Comparison of ENCODE assay signal across 25 cellular contexts in the genomic region with DNA sequence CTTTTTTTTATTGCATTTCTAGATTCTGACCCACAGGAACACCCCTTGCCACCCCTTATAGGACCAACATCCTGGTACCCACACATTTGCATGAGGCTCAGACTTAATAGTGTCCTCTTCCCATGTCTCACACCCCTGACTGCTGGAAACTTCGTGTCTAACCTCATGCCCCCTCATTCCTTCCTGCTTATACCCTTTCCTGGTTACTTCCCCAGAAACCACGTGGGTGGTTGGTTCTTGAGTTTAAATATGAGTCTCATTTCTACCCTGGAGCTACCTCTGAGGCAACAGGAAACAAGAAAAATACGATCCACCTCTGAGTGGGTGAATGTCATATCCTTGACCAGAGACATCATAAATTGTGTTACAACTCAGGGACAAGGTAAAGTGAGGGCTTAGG. TPM values are rescaled to one million over a fixed set of nuclear protein-coding genes. Genes with fewer than 3 reads are reported as not detected.
DNase-seq lines count a peak whose midpoint lies in the region; ATAC-seq and TF ChIP-seq lines count a peak whose summit lies in the region.
"Had no signal": no experiment of that assay in that cellular context is flagged by ENCODE, and none has a peak within 500 bp of the region (broad histone marks: within the 10 kb centered on the region; RNA-seq: fewer than 3 reads in every experiment).

No MANE protein-coding gene starts in this region.

- H2AFZ ChIP-seq in IMR-90 (replicated peaks; ENCODE audit: low read length, poor library complexity): no peak overlapping the region
- H2AFZ ChIP-seq: PC-9 had no signal

- no peak overlapping the region; the same call in 1 of the 2 replicates for H3K4ac ChIP-seq in IMR-90 (ENCODE audit: low read depth, low read length)

- peaks cover 2% of the 10 kb centered on the region for H3K36me3 Mint-ChIP-seq in activated CD4-positive, alpha-beta T cell treated with anti-CD3 and anti-CD28 coated beads, Interleukin-2, amount 10 ng/mL, durations not matched to agents 24 days and 14 days (ENCODE audit: low read depth)
- peaks cover 4% of the 10 kb centered on the region for H3K36me3 Mint-ChIP-seq in activated naive CD8-positive, alpha-beta T cell treated with anti-CD3 and anti-CD28 coated beads, Interleukin-2, amount 10 ng/mL, durations not matched to agents 7 days and 5 days
- H3K36me3 Mint-ChIP-seq: brain had no signal

- H4K20me1 ChIP-seq in IMR-90 (ENCODE audit: insufficient read depth, low read length): no peaks in the 10 kb centered on the region

- no peak overlapping the region for H2AK5ac ChIP-seq in IMR-90 (ENCODE audit: low read depth, low read length)

- no peak for TF ChIP-seq POLR2A in IMR-90 (IDR thresholded peaks at IDR 0.05; ENCODE audit: low read depth, low read length)

- no peak overlapping the region; the same call in 1 of the 2 replicates for H2BK120ac ChIP-seq in IMR-90 (ENCODE audit: low read depth, low read length)

- H2BK15ac ChIP-seq in IMR-90 (ENCODE audit: low read depth, low read length): peak overlapping the region; percentile 18; the same call in 2 of the 3 replicates

- H2BK20ac ChIP-seq in IMR-90 (ENCODE audit: low read depth, low read length): peak overlapping the region; percentile 57; the same call in 1 of the 2 replicates

- 0 out of 2 replicates have a peak overlapping the region, but pooled peaks have one; percentile 35 for H3K23ac ChIP-seq in IMR-90 (ENCODE audit: low read depth, low read length)

- no peak overlapping the region for H3K4me3 ChIP-seq in IMR-90 (ENCODE audit: insufficient read depth, low read depth, low read length)
- H3K4me3 ChIP-seq: A549, HAP-1, PC-9, SJSA1, skin epidermis had no signal

- intact Hi-C loops in activated CD4-positive, alpha-beta T cell treated with anti-CD3 and anti-CD28 coated beads, Interleukin-2, amount 10 ng/mL, durations not matched to agents 24 days and 14 days (cut with micrococcal nuclease): loop anchor here (1.0 to 5.0 kb wide), 6 partner anchors 8 to 365 kb away; no protein-coding TSS in a partner anchor
- intact Hi-C loops in IMR-90 (cut with micrococcal nuclease): no loop called here

- H3K79me1 ChIP-seq in IMR-90 (ENCODE audit: low read depth in 1 of 2, low read length in 2 of 2): no peaks in the 10 kb centered on the region

- H3K9me3 Mint-ChIP-seq in activated CD4-positive, alpha-beta T cell treated with anti-CD3 and anti-CD28 coated beads, Interleukin-2, amount 10 ng/mL, durations not matched to agents 24 days and 14 days: peaks cover 15% of the 10 kb centered on the region
- peaks cover 3% of the 10 kb centered on the region for H3K9me3 Mint-ChIP-seq in activated naive CD8-positive, alpha-beta T cell treated with anti-CD3 and anti-CD28 coated beads, Interleukin-2, amount 10 ng/mL, durations not matched to agents 7 days and 5 days

- H3K9me3 ChIP-seq in IMR-90 (ENCODE audit: control insufficient read depth, insufficient read depth, low read length): no peaks in the 10 kb centered on the region
- H3K9me3 ChIP-seq: A549, SJSA1 had no signal

- H3K4me1 ChIP-seq in IMR-90 (ENCODE audit: control insufficient read depth, insufficient read depth, low read length): peaks cover 9% of the 10 kb centered on the region
- H3K4me1 ChIP-seq: A549, SJSA1 had no signal

- peak overlapping the region; percentile 89 for H3K27ac Mint-ChIP-seq in activated CD4-positive, alpha-beta T cell treated with anti-CD3 and anti-CD28 coated beads, Interleukin-2, amount 10 ng/mL, durations not matched to agents 24 days and 14 days
- peak overlapping the region; percentile 86 for H3K27ac Mint-ChIP-seq in activated naive CD8-positive, alpha-beta T cell treated with anti-CD3 and anti-CD28 coated beads, Interleukin-2, amount 10 ng/mL, durations not matched to agents 7 days and 5 days
- H3K27ac Mint-ChIP-seq: brain, type B pancreatic cell had no signal

- H4K5ac ChIP-seq in IMR-90 (ENCODE audit: low read depth, low read length): no peak overlapping the region

- no peak overlapping the region for H4K91ac ChIP-seq in IMR-90 (ENCODE audit: insufficient read depth, low read depth, low read length)

- H2AK9ac ChIP-seq in IMR-90 (replicated peaks; ENCODE audit: low read depth, low read length, poor library complexity): peak overlapping the region; percentile 71

- peak; percentile 69 for DNase-seq in activated CD4-positive, alpha-beta T cell treated with anti-CD3 and anti-CD28 coated beads, Interleukin-2, amount 10 ng/mL, durations not matched to agents 24 days and 14 days
- no peak for DNase-seq in activated CD4-positive, alpha-beta T cell treated with anti-CD3 and anti-CD28 coated beads for 1 hour
- DNase-seq in IMR-90 (peak; percentile 58), renal cortical epithelial cell (ENCODE audit: low read depth) (peak; percentile 36), HT-29 (ENCODE audit: low spot score) (no peak)
- DNase-seq in activated naive CD8-positive, alpha-beta T cell treated with anti-CD3 and anti-CD28 coated beads, Interleukin-2, amount 10 ng/mL, durations not matched to agents 7 days and 5 days: no peak
- DNase-seq: activated effector memory CD4-positive, alpha-beta T cell treated with anti-CD3 and anti-CD28 coated beads, Interleukin-2, amount 50 U/mL, for 16 hours; dermis blood vessel endothelial cell; Karpas-422; NCI-H1417; NCI-H774; PC-9; posterior cingulate gyrus had no signal

- CTCF ChIA-PET in IMR-90 (lab: Yijun Ruan, JAX): interaction anchor here (0.7 to 0.9 kb wide), 2 partner anchors 8 to 308 kb away, joined by 3 read pairs; no protein-coding TSS in a partner anchor

- no TSS peak for BruUV-seq in IMR-90 (replicated peaks; lab: Mats Ljungman, UMichigan)

- no peak for TF ChIP-seq CTCF in IMR-90 (conservative IDR thresholded peaks at IDR 0.05; ENCODE audit: low read depth, low read length)

- H3K14ac ChIP-seq in IMR-90 (replicated peaks; ENCODE audit: low read depth, low read length): peak overlapping the region; percentile 76; the same call in 1 of the 2 replicates

- POLR2A ChIA-PET in IMR-90 (lab: Charles Lee; ENCODE audit: unreplicated experiment): interaction anchor here (0.7 kb wide), 1 partner anchor 248 kb away, joined by 6 read pairs; no protein-coding TSS in a partner anchor
- POLR2A ChIA-PET in activated naive CD8-positive, alpha-beta T cell treated with anti-CD3 and anti-CD28 coated beads, Interleukin-2, amount 10 ng/mL, durations not matched to agents 7 days and 5 days (lab: Charles Lee): interaction anchor here (0.8 to 1.4 kb wide), 2 partner anchors 8 to 232 kb away, joined by 3 to 7 read pairs; no protein-coding TSS in a partner anchor

- no peak overlapping the region for H3K27ac ChIP-seq in IMR-90 (ENCODE audit: insufficient read depth, low read length)
- H3K27ac ChIP-seq: A549, C4-2B, PC-9, SJSA1, skin epidermis had no signal

- TF ChIP-seq RAD21 in IMR-90 (IDR thresholded peaks at IDR 0.05; ENCODE audit: low read length): no peak

- no peaks in the 10 kb centered on the region for H3K36me3 ChIP-seq in IMR-90 (ENCODE audit: control insufficient read depth, insufficient read depth, low read length)
- H3K36me3 ChIP-seq: HAP-1, SJSA1 had no signal

- no peak overlapping the region for H2BK5ac ChIP-seq in IMR-90 (ENCODE audit: low read depth, low read length, poor library complexity, severe bottlenecking)

- no peak overlapping the region for H3K4me2 ChIP-seq in IMR-90 (ENCODE audit: low read depth, low read length)
- H3K4me2 ChIP-seq: A549, PC-9 had no signal

- H3K27me3 ChIP-seq in IMR-90 (ENCODE audit: control insufficient read depth, insufficient read depth, low read length): no peaks in the 10 kb centered on the region
- H3K27me3 ChIP-seq: SJSA1 had no signal

- H3K4me1 Mint-ChIP-seq in activated CD4-positive, alpha-beta T cell treated with anti-CD3 and anti-CD28 coated beads, Interleukin-2, amount 10 ng/mL, durations not matched to agents 24 days and 14 days: peaks cover 44% of the 10 kb centered on the region
- peaks cover 28% of the 10 kb centered on the region for H3K4me1 Mint-ChIP-seq in activated naive CD8-positive, alpha-beta T cell treated with anti-CD3 and anti-CD28 coated beads, Interleukin-2, amount 10 ng/mL, durations not matched to agents 7 days and 5 days

- H3K9me1 ChIP-seq in IMR-90 (ENCODE audit: insufficient read depth, low read length): peaks cover 11% of the 10 kb centered on the region

- dilution Hi-C loops in IMR-90 (cut with HindIII; ENCODE audit: low sequenced_read_pairs, unreplicated experiment): no loop called here

- no peak overlapping the region for H3K9ac ChIP-seq in IMR-90 (ENCODE audit: low read depth, low read length)

- peak overlapping the region; percentile 55 for H3K4me3 Mint-ChIP-seq in activated CD4-positive, alpha-beta T cell treated with anti-CD3 and anti-CD28 coated beads, Interleukin-2, amount 10 ng/mL, durations not matched to agents 24 days and 14 days
- peak overlapping the region; percentile 20 for H3K4me3 Mint-ChIP-seq in activated naive CD8-positive, alpha-beta T cell treated with anti-CD3 and anti-CD28 coated beads, Interleukin-2, amount 10 ng/mL, durations not matched to agents 7 days and 5 days
- H3K4me3 Mint-ChIP-seq: brain, type B pancreatic cell had no signal

- H3K27me3 Mint-ChIP-seq in activated CD4-positive, alpha-beta T cell treated with anti-CD3 and anti-CD28 coated beads, Interleukin-2, amount 10 ng/mL, durations not matched to agents 24 days and 14 days: peaks cover 2% of the 10 kb centered on the region
- H3K27me3 Mint-ChIP-seq in activated naive CD8-positive, alpha-beta T cell treated with anti-CD3 and anti-CD28 coated beads, Interleukin-2, amount 10 ng/mL, durations not matched to agents 7 days and 5 days: peaks cover 5% of the 10 kb centered on the region

- no peak for ATAC-seq in IMR-90 (ENCODE audit: low read depth)
- ATAC-seq in activated naive CD8-positive, alpha-beta T cell treated with anti-CD3 and anti-CD28 coated beads, Interleukin-2, amount 10 ng/mL, durations not matched to agents 7 days and 5 days (ENCODE audit: low read depth): peak; percentile 35
- ATAC-seq in HG03378 (IDR thresholded peaks at IDR 0.05; ENCODE audit: unreplicated experiment): no peak
- ATAC-seq in GM18511 (IDR thresholded peaks at IDR 0.05; ENCODE audit: unreplicated experiment): no peak
- ATAC-seq: A549 had no signal

- in situ Hi-C loops in IMR-90 (cut with MboI; ENCODE audit: low sequenced_read_pairs): no loop called here

- no peak overlapping the region for H3K56ac ChIP-seq in IMR-90 (ENCODE audit: extremely low read depth, insufficient read depth, low read length)

- 0 out of 4 replicates have a peak overlapping the region, but pooled peaks of 1 of the 2 experiments have one; percentile 15 for H4K8ac ChIP-seq in IMR-90 (ENCODE audit: low read depth in 2 of 2, low read length in 2 of 2)

- WGBS in IMR-90 (ENCODE audit: extremely low coverage in 2 of 2, insufficient read length in 1 of 2), 2 experiments: no CpG with 5 or more reads among the region's 3 CpGs

- H3K18ac ChIP-seq in IMR-90 (ENCODE audit: low read depth, low read length): peak overlapping the region; percentile 9; the same call in 1 of the 2 replicates

RNA-seq across cellular contexts. Expression of a gene that starts 1.6 kb away (rescaled TPM):
- total RNA-seq in activated CD4-positive, alpha-beta T cell treated with anti-CD3 and anti-CD28 coated beads, Interleukin-2, amount 10 ng/mL, durations not matched to agents 24 days and 14 days: not detected in 2 replicates
- total RNA-seq in IMR-90 (2012; rRNA removed) (not detected in 2 replicates), renal cortical epithelial cell (not detected in 2 replicates)
- polyA plus RNA-seq in IMR-90 (2012; rRNA removed): not detected in 2 replicates
- not detected in 2 replicates for polyA plus RNA-seq in IMR-90 (2012; cell fraction: cytosol; rRNA removed)
- not detected in 2 replicates for polyA plus RNA-seq in IMR-90 (2012; cell fraction: nucleus; rRNA removed; ENCODE audit: low replicate concordance)
- not detected for total RNA-seq in activated naive CD8-positive, alpha-beta T cell treated with anti-CD3 and anti-CD28 coated beads, Interleukin-2, amount 10 ng/mL, durations not matched to agents 7 days and 5 days
- not detected in 2 replicates for total RNA-seq in HT-29 (2014; rRNA removed; shearing (Covaris generic))
- total RNA-seq: dermis blood vessel endothelial cell, epithelial cell of proximal tubule, liver, myocyte, PC-9, SJSA1 had no signal
- polyA plus RNA-seq: A549, liver had no signal

Comparison
In these comparisons a context has a peak if more than half of its experiments do, and no peak if none do; other contexts are left out.
1. DNase-seq: peak in activated CD4-positive, alpha-beta T cell treated with anti-CD3 and anti-CD28 coated beads, Interleukin-2, amount 10 ng/mL, durations not matched to agents 24 days and 14 days (single experiment), IMR-90 (single experiment) and renal cortical epithelial cell (single experiment); none in activated CD4-positive, alpha-beta T cell treated with anti-CD3 and anti-CD28 coated beads for 1 hour (single experiment), activated naive CD8-positive, alpha-beta T cell treated with anti-CD3 and anti-CD28 coated beads, Interleukin-2, amount 10 ng/mL, durations not matched to agents 7 days and 5 days (single experiment) and HT-29 (single experiment).